ENCODE assay signal across 9 cellular contexts in genomic region chr16:79748629-79749028, GRCh38.
"Had no signal": no experiment of that assay in that cellular context is flagged by ENCODE, and none has a peak within 500 bp of the region (broad histone marks: within the 10 kb centered on the region; RNA-seq: fewer than 3 reads in every experiment).

No MANE protein-coding gene starts in this region.

- DNase-seq: GM23248, GOT3, H7, HFFc6 had no signal

- ATAC-seq: HCT116, HepG2 had no signal

- H3K4me1 Mint-ChIP-seq: IgD-negative memory B cell had no signal

- H3K27ac ChIP-seq: GM23248, HL-60 had no signal

- H3K4me3 Mint-ChIP-seq: HFFc6, IgD-negative memory B cell had no signal

- H3K9ac ChIP-seq: GM23248 had no signal

- H3K4me3 ChIP-seq: GM23248, HAP-1 had no signal

- H3K27ac Mint-ChIP-seq: HFFc6, IgD-negative memory B cell had no signal

- H3K36me3 Mint-ChIP-seq: IgD-negative memory B cell had no signal

- H3K9me3 ChIP-seq: HAP-1 had no signal

- H3K36me3 ChIP-seq: HAP-1 had no signal

- H2AFZ ChIP-seq: GM23248 had no signal

- H3K4me1 ChIP-seq: HAP-1 had no signal
